13 cellular contexts compared by ENCODE assay signal in genomic region chr11:70482529-70482917, GRCh38.
DNase-seq lines count a peak whose midpoint lies in the region; ATAC-seq, FAIRE-seq and TF ChIP-seq lines count a peak whose summit lies in the region.
"Had no signal": no experiment of that assay in that cellular context is flagged by ENCODE, and none has a peak within 500 bp of the region (broad histone marks: within the 10 kb centered on the region; RNA-seq: fewer than 3 reads in every experiment).

No MANE protein-coding gene starts in this region.

- no peak overlapping the region for H3K27ac Mint-ChIP-seq in naive thymus-derived CD4-positive, alpha-beta T cell

- POLR2A ChIA-PET in PC-9 (lab: Charles Lee; ENCODE audit: unreplicated experiment) = interaction anchor here (0.6 kb wide), 5 partner anchors 65 to 537 kb away, joined by 3 to 5 read pairs (median 4); no protein-coding TSS in a partner anchor
- POLR2A ChIA-PET in naive thymus-derived CD4-positive, alpha-beta T cell (lab: Charles Lee) = no interaction called here

- H3K36me3 Mint-ChIP-seq in naive thymus-derived CD4-positive, alpha-beta T cell = no peaks in the 10 kb centered on the region

- BruUV-seq in PC-9 (replicated peaks; lab: Mats Ljungman, UMichigan) = TSS peak; percentile 21

- H3K27me3 Mint-ChIP-seq in naive thymus-derived CD4-positive, alpha-beta T cell = peaks cover 0 to 9% (median 0%) of the 10 kb centered on the region in 5 donors

- H3K4me3 Mint-ChIP-seq in naive thymus-derived CD4-positive, alpha-beta T cell = no peak overlapping the region

- peak overlapping the region; percentile 79 for H3K4me2 ChIP-seq in PC-9
- H3K4me2 ChIP-seq: KMS-11 had no signal

- no peak for FAIRE-seq in urothelium cell line (lab: Jason Lieb, UNC)
- FAIRE-seq: frontal cortex, kidney had no signal

- H3K9me2 ChIP-seq in PC-9 (ENCODE audit: insufficient read depth) = no peaks in the 10 kb centered on the region

- no peaks in the 10 kb centered on the region for H3K4me1 Mint-ChIP-seq in naive thymus-derived CD4-positive, alpha-beta T cell

- H2AFZ ChIP-seq in PC-9 = 0 out of 2 replicates have a peak overlapping the region, but pooled peaks have one; percentile 2

- DNase-seq in AG08396 (ENCODE audit: low spot score) = peak; percentile 44
- DNase-seq in PC-9 = no peak
- peak; percentile 81 for DNase-seq in Right ventricle myocardium superior
- DNase-seq in naive thymus-derived CD4-positive, alpha-beta T cell = no peak
- DNase-seq in NCI-H774 (lab: John Stamatoyannopoulos, UW) = no peak
- no peak for DNase-seq in stimulated activated CD4-positive, alpha-beta T cell treated with anti-CD3 and anti-CD28 coated beads, Interleukin-2, amount 100 ng/mL, for 48 hours
- DNase-seq in urothelium cell line (ENCODE audit: low spot score) = no peak
- DNase-seq: stimulated activated CD8-positive, alpha-beta memory T cell treated with anti-CD3 and anti-CD28 coated beads, Interleukin-4, amount 100 ng/mL, for 48 hours had no signal

- H3K36me3 ChIP-seq in PC-9 (ENCODE audit: low read depth) = no peaks in the 10 kb centered on the region
- no peaks in the 10 kb centered on the region for H3K36me3 ChIP-seq in naive thymus-derived CD4-positive, alpha-beta T cell (ENCODE audit: control insufficient read depth in 2 of 3, insufficient read depth in 3 of 3, low read length in 3 of 3)
- H3K36me3 ChIP-seq: neutrophil had no signal

- no peaks in the 10 kb centered on the region for H3K79me2 ChIP-seq in PC-9 (ENCODE audit: low read depth)

- CTCF ChIA-PET in PC-9 (lab: Charles Lee) = interaction anchor here (0.6 to 2.4 kb wide), 5 partner anchors 11 to 521 kb away, joined by 3 to 10 read pairs (median 8); no protein-coding TSS in a partner anchor
- CTCF ChIA-PET in naive thymus-derived CD4-positive, alpha-beta T cell (lab: Charles Lee) = no interaction called here

- peaks cover 42% of the 10 kb centered on the region for H3F3A ChIP-seq in PC-9 (ENCODE audit: insufficient read depth, low read depth)

- H3K9me3 ChIP-seq in PC-9 (ENCODE audit: insufficient read depth, low read depth) = no peaks in the 10 kb centered on the region
- H3K9me3 ChIP-seq in naive thymus-derived CD4-positive, alpha-beta T cell (ENCODE audit: control insufficient read depth in 2 of 3, low read length in 3 of 3) = no peaks in the 10 kb centered on the region
- H3K9me3 ChIP-seq: neutrophil had no signal

- ATAC-seq in Right ventricle myocardium superior (ENCODE audit: poor library complexity) (peak; percentile 92), HG03039 (IDR thresholded peaks at IDR 0.05; ENCODE audit: unreplicated experiment) (no peak)
- ATAC-seq in naive thymus-derived CD4-positive, alpha-beta T cell = peak; percentile 16

- intact Hi-C loops in PC-9 (cut with micrococcal nuclease; ENCODE audit: unreplicated experiment) (loop anchor here (1.0 to 10.0 kb wide), 4 partner anchors 36 to 172 kb away; no protein-coding TSS in a partner anchor), Right ventricle myocardium superior (cut with DNase I) (no loop called here)
- intact Hi-C loops in naive thymus-derived CD4-positive, alpha-beta T cell (cut with micrococcal nuclease) = no loop called here

- H3K27me3 ChIP-seq in PC-9 (ENCODE audit: insufficient read depth, low read depth) = no peaks in the 10 kb centered on the region
- H3K27me3 ChIP-seq in naive thymus-derived CD4-positive, alpha-beta T cell (ENCODE audit: control insufficient read depth in 2 of 2, insufficient read depth in 2 of 2, low read length in 2 of 2) = no peaks in the 10 kb centered on the region
- H3K27me3 ChIP-seq: neutrophil had no signal

- peak overlapping the region; percentile 99 for H3K27ac ChIP-seq in PC-9
- no peak overlapping the region for H3K27ac ChIP-seq in naive thymus-derived CD4-positive, alpha-beta T cell (ENCODE audit: low read depth, low read length)
- H3K27ac ChIP-seq: KMS-11, neutrophil had no signal

- H3K9me3 Mint-ChIP-seq in naive thymus-derived CD4-positive, alpha-beta T cell = no peaks in the 10 kb centered on the region

- no peaks in the 10 kb centered on the region for H4K20me1 ChIP-seq in PC-9 (ENCODE audit: insufficient read depth)

- peak overlapping the region; percentile 40; the same call in 1 of the 2 replicates for H3K4me3 ChIP-seq in PC-9
- no peak overlapping the region for H3K4me3 ChIP-seq in naive thymus-derived CD4-positive, alpha-beta T cell (ENCODE audit: low read length)

- TF ChIP-seq CTCF in PC-9 (conservative IDR thresholded peaks at IDR 0.05) = no peak

- H3K4me1 ChIP-seq in PC-9 (replicated peaks; ENCODE audit: insufficient read depth) = peaks cover 49% of the 10 kb centered on the region
- no peaks in the 10 kb centered on the region for H3K4me1 ChIP-seq in naive thymus-derived CD4-positive, alpha-beta T cell (ENCODE audit: control insufficient read depth in 2 of 2, insufficient read depth in 2 of 2, low read length in 2 of 2)

Comparison
In these comparisons a context has a peak if more than half of its experiments do, and no peak if none do; other contexts are left out.
1. DNase-seq: peak in AG08396 (single experiment) and Right ventricle myocardium superior (single experiment); none in PC-9 (0 of 2), naive thymus-derived CD4-positive, alpha-beta T cell (0 of 9), NCI-H774 (single experiment), stimulated activated CD4-positive, alpha-beta T cell treated with anti-CD3 and anti-CD28 coated beads, Interleukin-2, amount 100 ng/mL, for 48 hours (0 of 2) and urothelium cell line (single experiment).